Comparison of ENCODE assay signal across 37 cellular contexts in the genomic region with DNA sequence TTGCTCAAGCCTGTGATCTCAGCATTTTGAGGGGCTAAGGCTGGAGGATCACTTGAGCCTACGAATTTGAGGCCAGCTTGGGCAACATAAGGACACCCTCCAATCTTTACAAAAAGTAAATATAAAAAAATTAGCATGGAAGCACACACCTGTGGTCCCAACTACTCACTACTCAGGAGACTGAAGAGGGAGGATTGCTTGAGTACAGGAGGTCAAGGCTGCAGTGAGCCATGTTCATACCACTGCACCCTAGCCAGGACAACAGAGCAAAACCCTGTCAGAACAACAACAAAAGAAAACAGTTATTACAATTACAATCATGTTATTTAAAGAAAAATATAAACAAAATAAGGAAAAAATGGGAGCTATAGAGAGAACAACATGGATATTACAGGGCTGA.
"Had no signal": no experiment of that assay in that cellular context is flagged by ENCODE, and none has a peak within 500 bp of the region (broad histone marks: within the 10 kb centered on the region; RNA-seq: fewer than 3 reads in every experiment).

No MANE protein-coding gene starts in this region.

- FAIRE-seq: astrocyte, TTC549 had no signal

- H3K4me1 ChIP-seq: adrenal gland, body of pancreas, breast epithelium had no signal

- ATAC-seq: activated CD8-positive, alpha-beta T cell treated with anti-CD3 and anti-CD28 coated beads for 36 hours; activated naive CD4-positive, alpha-beta T cell treated with anti-CD3 and anti-CD28 coated beads, Interleukin-2, amount 50 U/mL, for 72 hours; activated T-cell treated with anti-CD3 and anti-CD28 coated beads, Interleukin-2, amount 50 U/mL, for 4 hours; activated T-cell treated with anti-CD3 and anti-CD28 coated beads, Interleukin-2, amount 50 U/mL, for 72 hours; activated T-helper 17 cell treated with anti-CD3 and anti-CD28 coated beads, Interleukin-2, amount 50 U/mL, for 72 hours; body of pancreas had no signal

- H3K4me3 Mint-ChIP-seq: activated B cell treated with CpG ODN at 0.5 μM for 24 hours; activated CD4-positive, alpha-beta memory T cell treated with anti-CD3 and anti-CD28 coated beads for 36 hours; activated CD4-positive, alpha-beta T cell treated with anti-CD3 and anti-CD28 coated beads, Interleukin-2, amount 10 ng/mL, durations not matched to agents 24 days and 14 days; activated CD8-positive, alpha-beta T cell treated with anti-CD3 and anti-CD28 coated beads for 36 hours; activated naive CD4-positive, alpha-beta T cell treated with anti-CD3 and anti-CD28 coated beads for 36 hours; activated naive CD8-positive, alpha-beta T cell treated with anti-CD3 and anti-CD28 coated beads for 36 hours; activated T-cell treated with anti-CD3 and anti-CD28 coated beads, Interleukin-2, amount 50 U/mL, for 4 hours; activated T-cell treated with anti-CD3 and anti-CD28 coated beads, Interleukin-2, amount 50 U/mL, for 72 hours; activated T-helper 1 cell treated with anti-CD3 and anti-CD28 coated beads, Interleukin-12 subunit alpha, Interleukin-12 subunit beta, Interleukin-2, Interleukin-4 antibody, amounts not matched to agents 30 ng/mL and 10 ng/mL and 1 ng/mL, durations not matched to agents 14 hours and 24 hours and 36 hours; activated T-helper 17 cell treated with anti-CD3 and anti-CD28 coated beads, Interleukin-2, amount 50 U/mL, for 72 hours; T-helper 1 cell treated with Interleukin-12 subunit alpha and Interleukin-12 subunit beta and Interleukin-4 antibody, amounts not matched to agents 30 μg/mL and 1 μg/mL, for 36 hours; T-helper 2 cell treated with Interferon-gamma antibody and Interleukin-4, amounts not matched to agents 5 μg/mL and 100 μg/mL, for 36 hours had no signal

- H3K27ac ChIP-seq: adrenal gland, body of pancreas, brain microvascular endothelial cell, breast epithelium, VCaP had no signal

- H3K36me3 ChIP-seq: adrenal gland, brain microvascular endothelial cell, breast epithelium had no signal

- DNase-seq: activated B cell treated with CpG ODN at 0.5 μM for 24 hours; activated CD4-positive, alpha-beta memory T cell treated with anti-CD3 and anti-CD28 coated beads for 36 hours; activated CD4-positive, alpha-beta T cell treated with anti-CD3 and anti-CD28 coated beads for 4 hours; activated CD4-positive, alpha-beta T cell treated with anti-CD3 and anti-CD28 coated beads, Interleukin-2, amount 10 ng/mL, durations not matched to agents 24 days and 14 days; activated CD4-positive, alpha-beta T cell treated with anti-CD3 and anti-CD28 coated beads, Interleukin-2, amount 50 U/mL, for 1 hour; activated CD4-positive, alpha-beta T cell treated with anti-CD3 and anti-CD28 coated beads, Interleukin-2, amount 50 U/mL, for 4 hours; activated CD4-positive, CD25-positive, alpha-beta regulatory T cell treated with anti-CD3 and anti-CD28 coated beads, Interleukin-2, amount 50 U/mL, for 72 hours; activated CD8-positive, alpha-beta memory T cell treated with anti-CD3 and anti-CD28 coated beads, Interleukin-2, amount 50 U/mL, for 4 hours; activated CD8-positive, alpha-beta T cell treated with anti-CD3 and anti-CD28 coated beads for 36 hours; activated effector memory CD4-positive, alpha-beta T cell treated with anti-CD3 and anti-CD28 coated beads, Interleukin-2, amount 50 U/mL, for 16 hours; activated gamma-delta T cell treated with Interleukin-2 at 50 U/mL for 16 hours; activated naive CD4-positive, alpha-beta T cell; activated naive CD4-positive, alpha-beta T cell treated with anti-CD3 and anti-CD28 coated beads for 36 hours; activated naive CD4-positive, alpha-beta T cell treated with anti-CD3 and anti-CD28 coated beads, Interleukin-2, amount 50 U/mL, for 16 hours; activated naive CD8-positive, alpha-beta T cell treated with anti-CD3 and anti-CD28 coated beads for 36 hours; activated T-cell treated with anti-CD3 and anti-CD28 coated beads for 4 hours; activated T-cell treated with anti-CD3 and anti-CD28 coated beads, Interleukin-2, amount 50 U/mL, for 1 hour; activated T-cell treated with anti-CD3 and anti-CD28 coated beads, Interleukin-2, amount 50 U/mL, for 4 hours; activated T-cell treated with anti-CD3 and anti-CD28 coated beads, Interleukin-2, amount 50 U/mL, for 72 hours; adrenal gland; amniotic stem cell; aorta; body of pancreas; brain microvascular endothelial cell; central memory CD4-positive, alpha-beta T cell; T-helper 1 cell; T-helper 2 cell; T-helper 9 cell had no signal

- H3K27me3 Mint-ChIP-seq: activated B cell treated with CpG ODN at 0.5 μM for 24 hours; activated CD4-positive, alpha-beta memory T cell treated with anti-CD3 and anti-CD28 coated beads for 36 hours; activated CD4-positive, alpha-beta T cell treated with anti-CD3 and anti-CD28 coated beads, Interleukin-2, amount 10 ng/mL, durations not matched to agents 24 days and 14 days; activated CD8-positive, alpha-beta T cell treated with anti-CD3 and anti-CD28 coated beads for 36 hours; activated naive CD8-positive, alpha-beta T cell treated with anti-CD3 and anti-CD28 coated beads for 36 hours; activated T-helper 17 cell treated with anti-CD3 and anti-CD28 coated beads, Interleukin-2, amount 50 U/mL, for 72 hours had no signal

- H3K9me3 Mint-ChIP-seq: activated B cell treated with CpG ODN at 0.5 μM for 24 hours; activated CD4-positive, alpha-beta memory T cell treated with anti-CD3 and anti-CD28 coated beads for 36 hours; activated CD4-positive, alpha-beta T cell treated with anti-CD3 and anti-CD28 coated beads, Interleukin-2, amount 10 ng/mL, durations not matched to agents 24 days and 14 days; activated naive CD4-positive, alpha-beta T cell treated with anti-CD3 and anti-CD28 coated beads for 36 hours; activated T-cell treated with anti-CD3 and anti-CD28 coated beads, Interleukin-2, amount 50 U/mL, for 4 hours; activated T-cell treated with anti-CD3 and anti-CD28 coated beads, Interleukin-2, amount 50 U/mL, for 72 hours; activated T-helper 1 cell treated with anti-CD3 and anti-CD28 coated beads, Interleukin-12 subunit alpha, Interleukin-12 subunit beta, Interleukin-2, Interleukin-4 antibody, amounts not matched to agents 30 ng/mL and 10 ng/mL and 1 ng/mL, durations not matched to agents 14 hours and 24 hours and 36 hours; activated T-helper 17 cell treated with anti-CD3 and anti-CD28 coated beads, Interleukin-2, amount 50 U/mL, for 72 hours; T-helper 1 cell treated with Interleukin-12 subunit alpha and Interleukin-12 subunit beta and Interleukin-4 antibody, amounts not matched to agents 30 μg/mL and 1 μg/mL, for 36 hours; T-helper 2 cell treated with Interferon-gamma antibody and Interleukin-4, amounts not matched to agents 5 μg/mL and 100 μg/mL, for 36 hours had no signal

- H3K9me3 ChIP-seq: body of pancreas, breast epithelium had no signal

- H3K27ac Mint-ChIP-seq: activated B cell treated with CpG ODN at 0.5 μM for 24 hours; activated CD4-positive, alpha-beta memory T cell treated with anti-CD3 and anti-CD28 coated beads for 36 hours; activated CD8-positive, alpha-beta T cell treated with anti-CD3 and anti-CD28 coated beads for 36 hours; activated naive CD4-positive, alpha-beta T cell treated with anti-CD3 and anti-CD28 coated beads for 36 hours; activated naive CD4-positive, alpha-beta T cell treated with anti-CD3 and anti-CD28 coated beads, Interleukin-2, amount 50 U/mL, for 72 hours; activated naive CD8-positive, alpha-beta T cell treated with anti-CD3 and anti-CD28 coated beads for 36 hours; activated T-helper 1 cell treated with anti-CD3 and anti-CD28 coated beads, Interleukin-12 subunit alpha, Interleukin-12 subunit beta, Interleukin-2, Interleukin-4 antibody, amounts not matched to agents 30 ng/mL and 10 ng/mL and 1 ng/mL, durations not matched to agents 14 hours and 24 hours and 36 hours; activated T-helper 17 cell treated with anti-CD3 and anti-CD28 coated beads, Interleukin-2, amount 50 U/mL, for 72 hours; T-helper 1 cell treated with Interleukin-12 subunit alpha and Interleukin-12 subunit beta and Interleukin-4 antibody, amounts not matched to agents 30 μg/mL and 1 μg/mL, for 36 hours; T-helper 2 cell treated with Interferon-gamma antibody and Interleukin-4, amounts not matched to agents 5 μg/mL and 100 μg/mL, for 36 hours had no signal

- H3K4me3 ChIP-seq: adrenal gland, body of pancreas, breast epithelium had no signal

- H3K27me3 ChIP-seq: adrenal gland, body of pancreas, brain microvascular endothelial cell, breast epithelium had no signal
